Comparison of ENCODE assay signal across 1 cellular context in the genomic region with DNA sequence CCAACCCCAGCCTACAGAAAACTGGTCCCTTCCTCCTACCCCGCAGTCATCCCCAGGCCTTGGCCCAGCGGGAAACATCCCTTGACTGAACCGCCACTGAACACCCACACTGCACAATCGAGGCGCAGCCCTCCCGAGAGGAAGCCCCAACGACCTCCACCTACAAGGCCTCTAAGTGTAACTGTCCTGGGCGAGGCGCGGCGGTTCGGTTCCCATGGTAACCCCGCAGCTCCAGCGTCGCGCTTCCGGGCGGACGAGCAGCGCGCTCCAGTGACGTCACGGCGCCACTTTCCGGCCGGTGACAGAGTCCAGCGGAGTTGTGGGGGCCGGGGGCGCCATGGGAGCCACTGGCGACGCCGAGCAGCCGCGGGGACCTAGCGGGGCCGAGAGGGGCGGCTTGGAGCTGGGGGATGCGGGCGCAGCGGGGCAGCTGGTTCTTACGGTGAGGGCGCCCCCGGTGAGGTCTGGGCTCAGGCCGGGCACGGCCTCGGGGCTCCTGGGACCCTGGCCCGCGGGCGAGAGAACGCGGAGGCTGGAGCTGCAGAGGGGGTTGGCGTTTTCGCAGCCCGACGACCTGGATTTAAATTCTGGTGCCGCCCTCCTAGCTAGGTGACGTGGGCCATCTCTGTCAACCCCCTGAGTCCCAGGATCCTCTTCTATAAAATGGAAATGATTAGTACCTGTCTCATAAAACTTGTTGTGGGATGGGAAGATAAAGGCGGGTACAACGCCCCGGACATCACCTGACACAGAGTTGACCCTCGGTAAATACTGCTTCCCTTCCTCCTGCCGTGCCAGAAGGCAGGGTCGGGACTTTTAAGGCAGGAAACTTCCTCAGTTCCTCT.
TF ChIP-seq lines count a peak whose summit lies in the region.

A gene with protein sequence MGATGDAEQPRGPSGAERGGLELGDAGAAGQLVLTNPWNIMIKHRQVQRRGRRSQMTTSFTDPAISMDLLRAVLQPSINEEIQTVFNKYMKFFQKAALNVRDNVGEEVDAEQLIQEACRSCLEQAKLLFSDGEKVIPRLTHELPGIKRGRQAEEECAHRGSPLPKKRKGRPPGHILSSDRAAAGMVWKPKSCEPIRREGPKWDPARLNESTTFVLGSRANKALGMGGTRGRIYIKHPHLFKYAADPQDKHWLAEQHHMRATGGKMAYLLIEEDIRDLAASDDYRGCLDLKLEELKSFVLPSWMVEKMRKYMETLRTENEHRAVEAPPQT (plus strand): TSS at position 287 of the 845 bp plus-strand sequence. CDS start 51 bp downstream, at position 338.
TSS of gene WFDC3 (minus strand) at position 216 of the 845 bp plus-strand sequence. CDS start 1,908 bp downstream, outside the sequence.

TF ChIP-seq in GM12878, 131 proteins besides CTCF, POLR2A, EP300 and RAD21 (continued from another document and continues in another):
- TF ChIP-seq ZNF687 (IDR thresholded peaks at IDR 0.05) = peak; percentile 34; the same call in 1 of the 2 replicates
- TF ChIP-seq BCL3 (IDR thresholded peaks at IDR 0.05; ENCODE audit: borderline replicate concordance, insufficient read depth, low read depth, low read length, poor library complexity, severe bottlenecking) = no peak
- no peak for TF ChIP-seq NR2F1 (conservative IDR thresholded peaks at IDR 0.05)
- no peak for TF ChIP-seq NR2C2 (IDR thresholded peaks at IDR 0.05; ENCODE audit: borderline replicate concordance, control insufficient read depth, insufficient read length, low read depth)
- TF ChIP-seq BRCA1 (IDR thresholded peaks at IDR 0.05; ENCODE audit: low read depth, low read length) = peak; percentile 42; the same call in 1 of the 2 replicates
- peak; percentile 25; the same call in 1 of the 2 replicates for TF ChIP-seq RUNX3 (IDR thresholded peaks at IDR 0.05; ENCODE audit: low read length)
- TF ChIP-seq NFIC (IDR thresholded peaks at IDR 0.05; ENCODE audit: low read depth, low read length) = no peak
- peak; percentile 90 for TF ChIP-seq MXI1 (IDR thresholded peaks at IDR 0.05; ENCODE audit: low read depth, low read length)
- TF ChIP-seq ZNF384 (IDR thresholded peaks at IDR 0.05; ENCODE audit: borderline replicate concordance, low read depth, low read length) = no peak
- peak; percentile 55; the same call in 1 of the 2 replicates for TF ChIP-seq RB1 (IDR thresholded peaks at IDR 0.05; ENCODE audit: borderline replicate concordance)
- TF ChIP-seq PRDM15 (CRISPR knock-in tag; IDR thresholded peaks at IDR 0.05) = no peak
- TF ChIP-seq, protein P1, sequence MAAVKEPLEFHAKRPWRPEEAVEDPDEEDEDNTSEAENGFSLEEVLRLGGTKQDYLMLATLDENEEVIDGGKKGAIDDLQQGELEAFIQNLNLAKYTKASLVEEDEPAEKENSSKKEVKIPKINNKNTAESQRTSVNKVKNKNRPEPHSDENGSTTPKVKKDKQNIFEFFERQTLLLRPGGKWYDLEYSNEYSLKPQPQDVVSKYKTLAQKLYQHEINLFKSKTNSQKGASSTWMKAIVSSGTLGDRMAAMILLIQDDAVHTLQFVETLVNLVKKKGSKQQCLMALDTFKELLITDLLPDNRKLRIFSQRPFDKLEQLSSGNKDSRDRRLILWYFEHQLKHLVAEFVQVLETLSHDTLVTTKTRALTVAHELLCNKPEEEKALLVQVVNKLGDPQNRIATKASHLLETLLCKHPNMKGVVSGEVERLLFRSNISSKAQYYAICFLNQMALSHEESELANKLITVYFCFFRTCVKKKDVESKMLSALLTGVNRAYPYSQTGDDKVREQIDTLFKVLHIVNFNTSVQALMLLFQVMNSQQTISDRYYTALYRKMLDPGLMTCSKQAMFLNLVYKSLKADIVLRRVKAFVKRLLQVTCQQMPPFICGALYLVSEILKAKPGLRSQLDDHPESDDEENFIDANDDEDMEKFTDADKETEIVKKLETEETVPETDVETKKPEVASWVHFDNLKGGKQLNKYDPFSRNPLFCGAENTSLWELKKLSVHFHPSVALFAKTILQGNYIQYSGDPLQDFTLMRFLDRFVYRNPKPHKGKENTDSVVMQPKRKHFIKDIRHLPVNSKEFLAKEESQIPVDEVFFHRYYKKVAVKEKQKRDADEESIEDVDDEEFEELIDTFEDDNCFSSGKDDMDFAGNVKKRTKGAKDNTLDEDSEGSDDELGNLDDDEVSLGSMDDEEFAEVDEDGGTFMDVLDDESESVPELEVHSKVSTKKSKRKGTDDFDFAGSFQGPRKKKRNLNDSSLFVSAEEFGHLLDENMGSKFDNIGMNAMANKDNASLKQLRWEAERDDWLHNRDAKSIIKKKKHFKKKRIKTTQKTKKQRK (IDR thresholded peaks at IDR 0.05; ENCODE audit: low read depth, low read length) = no peak
- peak; percentile 49; the same call in 1 of the 2 replicates for TF ChIP-seq CHD2 (IDR thresholded peaks at IDR 0.05; ENCODE audit: borderline replicate concordance, low read depth, low read length)
- TF ChIP-seq HDAC6 (IDR thresholded peaks at IDR 0.05; ENCODE audit: unreplicated experiment) = no peak
- peak; percentile 41; the same call in 1 of the 2 replicates for TF ChIP-seq POLR2AphosphoS5 (IDR thresholded peaks at IDR 0.05; ENCODE audit: low read length)
- TF ChIP-seq SP1 (IDR thresholded peaks at IDR 0.05; ENCODE audit: low read depth, low read length) = no peak
- peak; percentile 79; the same call in 1 of the 2 replicates for TF ChIP-seq YY1 (IDR thresholded peaks at IDR 0.05; ENCODE audit: low read depth, low read length)
- peak; percentile 75 for TF ChIP-seq IKZF1 (conservative IDR thresholded peaks at IDR 0.05)
- 0 out of 2 replicates have a peak, but pooled peaks have one; percentile 43 for TF ChIP-seq STAT1 (conservative IDR thresholded peaks at IDR 0.05)
- no peak for TF ChIP-seq CEBPB (IDR thresholded peaks at IDR 0.05; ENCODE audit: borderline replicate concordance in 1 of 2, low read depth in 2 of 2, low read length in 2 of 2)
- no peak for TF ChIP-seq TCF7 (IDR thresholded peaks at IDR 0.05; ENCODE audit: borderline replicate concordance)
- TF ChIP-seq IRF5 (IDR thresholded peaks at IDR 0.05; ENCODE audit: borderline replicate concordance) = no peak
- no peak for TF ChIP-seq ZNF622 (IDR thresholded peaks at IDR 0.05)
- TF ChIP-seq ATF3 (IDR thresholded peaks at IDR 0.05; ENCODE audit: borderline replicate concordance, extremely low read depth, low read depth, low read length) = peak; percentile 86; the same call in 1 of the 2 replicates
- TF ChIP-seq POLR2AphosphoS2 (IDR thresholded peaks at IDR 0.05; ENCODE audit: low read depth, low read length) = no peak; the same call in 1 of the 2 replicates
- peak; percentile 79 for TF ChIP-seq HCFC1 (IDR thresholded peaks at IDR 0.05; ENCODE audit: low read length)
- TF ChIP-seq KLF5 (IDR thresholded peaks at IDR 0.05; ENCODE audit: partially characterized antibody) = peak; percentile 65
- TF ChIP-seq, protein P2, sequence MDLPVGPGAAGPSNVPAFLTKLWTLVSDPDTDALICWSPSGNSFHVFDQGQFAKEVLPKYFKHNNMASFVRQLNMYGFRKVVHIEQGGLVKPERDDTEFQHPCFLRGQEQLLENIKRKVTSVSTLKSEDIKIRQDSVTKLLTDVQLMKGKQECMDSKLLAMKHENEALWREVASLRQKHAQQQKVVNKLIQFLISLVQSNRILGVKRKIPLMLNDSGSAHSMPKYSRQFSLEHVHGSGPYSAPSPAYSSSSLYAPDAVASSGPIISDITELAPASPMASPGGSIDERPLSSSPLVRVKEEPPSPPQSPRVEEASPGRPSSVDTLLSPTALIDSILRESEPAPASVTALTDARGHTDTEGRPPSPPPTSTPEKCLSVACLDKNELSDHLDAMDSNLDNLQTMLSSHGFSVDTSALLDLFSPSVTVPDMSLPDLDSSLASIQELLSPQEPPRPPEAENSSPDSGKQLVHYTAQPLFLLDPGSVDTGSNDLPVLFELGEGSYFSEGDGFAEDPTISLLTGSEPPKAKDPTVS (IDR thresholded peaks at IDR 0.05; ENCODE audit: low read depth, low read length) = no peak
- peak in 1 of 2 experiments; percentile 22; a peak in 1 of 4 replicates for TF ChIP-seq IKZF2 (IDR thresholded peaks at IDR 0.05)
- TF ChIP-seq, protein P3, sequence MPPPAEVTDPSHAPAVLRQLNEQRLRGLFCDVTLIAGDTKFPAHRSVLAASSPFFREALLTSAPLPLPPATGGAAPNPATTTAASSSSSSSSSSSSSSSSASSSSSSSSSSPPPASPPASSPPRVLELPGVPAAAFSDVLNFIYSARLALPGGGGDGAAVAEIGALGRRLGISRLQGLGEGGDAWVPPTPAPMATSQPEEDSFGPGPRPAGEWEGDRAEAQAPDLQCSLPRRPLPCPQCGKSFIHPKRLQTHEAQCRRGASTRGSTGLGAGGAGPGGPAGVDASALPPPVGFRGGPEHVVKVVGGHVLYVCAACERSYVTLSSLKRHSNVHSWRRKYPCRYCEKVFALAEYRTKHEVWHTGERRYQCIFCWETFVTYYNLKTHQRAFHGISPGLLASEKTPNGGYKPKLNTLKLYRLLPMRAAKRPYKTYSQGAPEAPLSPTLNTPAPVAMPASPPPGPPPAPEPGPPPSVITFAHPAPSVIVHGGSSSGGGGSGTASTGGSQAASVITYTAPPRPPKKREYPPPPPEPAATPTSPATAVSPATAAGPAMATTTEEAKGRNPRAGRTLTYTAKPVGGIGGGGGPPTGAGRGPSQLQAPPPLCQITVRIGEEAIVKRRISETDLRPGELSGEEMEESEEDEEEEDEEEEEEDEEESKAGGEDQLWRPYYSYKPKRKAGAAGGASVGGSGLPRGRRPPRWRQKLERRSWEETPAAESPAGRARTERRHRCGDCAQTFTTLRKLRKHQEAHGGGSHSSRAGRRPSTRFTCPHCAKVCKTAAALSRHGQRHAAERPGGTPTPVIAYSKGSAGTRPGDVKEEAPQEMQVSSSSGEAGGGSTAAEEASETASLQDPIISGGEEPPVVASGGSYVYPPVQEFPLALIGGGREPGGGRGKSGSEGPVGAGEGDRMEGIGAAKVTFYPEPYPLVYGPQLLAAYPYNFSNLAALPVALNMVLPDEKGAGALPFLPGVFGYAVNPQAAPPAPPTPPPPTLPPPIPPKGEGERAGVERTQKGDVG (CRISPR knock-in tag; IDR thresholded peaks at IDR 0.05) = no peak
